Comparison of ENCODE assay signal across 1 cellular context in the genomic region with DNA sequence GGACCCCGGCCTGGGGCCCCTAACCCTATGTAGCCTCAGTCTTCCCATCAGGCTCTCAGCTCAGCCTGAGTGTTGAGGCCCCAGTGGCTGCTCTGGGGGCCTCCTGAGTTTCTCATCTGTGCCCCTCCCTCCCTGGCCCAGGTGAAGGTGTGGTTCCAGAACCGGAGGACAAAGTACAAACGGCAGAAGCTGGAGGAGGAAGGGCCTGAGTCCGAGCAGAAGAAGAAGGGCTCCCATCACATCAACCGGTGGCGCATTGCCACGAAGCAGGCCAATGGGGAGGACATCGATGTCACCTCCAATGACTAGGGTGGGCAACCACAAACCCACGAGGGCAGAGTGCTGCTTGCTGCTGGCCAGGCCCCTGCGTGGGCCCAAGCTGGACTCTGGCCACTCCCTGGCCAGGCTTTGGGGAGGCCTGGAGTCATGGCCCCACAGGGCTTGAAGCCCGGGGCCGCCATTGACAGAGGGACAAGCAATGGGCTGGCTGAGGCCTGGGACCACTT.
A peak's percentile ranks its signal among the peaks of the same experiment; 100 is the strongest.
TF ChIP-seq lines count a peak whose summit lies in the region.

No MANE protein-coding gene starts in this region.

TF ChIP-seq in HepG2, 621 proteins besides CTCF, POLR2A, EP300 and RAD21:
- TF ChIP-seq, protein P1, sequence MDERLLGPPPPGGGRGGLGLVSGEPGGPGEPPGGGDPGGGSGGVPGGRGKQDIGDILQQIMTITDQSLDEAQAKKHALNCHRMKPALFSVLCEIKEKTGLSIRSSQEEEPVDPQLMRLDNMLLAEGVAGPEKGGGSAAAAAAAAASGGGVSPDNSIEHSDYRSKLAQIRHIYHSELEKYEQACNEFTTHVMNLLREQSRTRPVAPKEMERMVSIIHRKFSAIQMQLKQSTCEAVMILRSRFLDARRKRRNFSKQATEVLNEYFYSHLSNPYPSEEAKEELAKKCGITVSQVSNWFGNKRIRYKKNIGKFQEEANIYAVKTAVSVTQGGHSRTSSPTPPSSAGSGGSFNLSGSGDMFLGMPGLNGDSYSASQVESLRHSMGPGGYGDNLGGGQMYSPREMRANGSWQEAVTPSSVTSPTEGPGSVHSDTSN (CRISPR knock-in tag; IDR thresholded peaks at IDR 0.05), result no peak
- TF ChIP-seq AGO2 (optimal IDR thresholded peaks at IDR 0.05; ENCODE audit: low read depth, low read length), result peak; percentile 61
- no peak for TF ChIP-seq ZFP37 (CRISPR knock-in tag; IDR thresholded peaks at IDR 0.05; ENCODE audit: borderline replicate concordance)
- TF ChIP-seq ZNF33A (CRISPR knock-in tag; IDR thresholded peaks at IDR 0.05; ENCODE audit: borderline replicate concordance), result no peak
